Comparison of ENCODE assay signal across 24 cellular contexts in genomic region chr14:67850066-67850830, GRCh38.
"Had no signal": no experiment of that assay in that cellular context is flagged by ENCODE, and none has a peak within 500 bp of the region (broad histone marks: within the 10 kb centered on the region; RNA-seq: fewer than 3 reads in every experiment).

No MANE protein-coding gene starts in this region.

- H3K4me3 Mint-ChIP-seq: mesothelial cell of epicardium; naive B cell; natural killer cell treated with Interleukin-12 subunit alpha and Interleukin-12 subunit beta and Interleukin-15 and Interleukin-18, amount 100 ng/mL, for 72 hours; stimulated activated memory B cell treated with anti-CD40 and anti-IgM and Interleukin-4, amounts not matched to agents 10 μg/mL and 1 μg/mL and 100 μg/mL, for 72 hours; stimulated activated naive CD8-positive, alpha-beta T cell treated with anti-CD3 and anti-CD28 coated beads, Interleukin-15, amount 100 ng/mL, for 72 hours had no signal

- H3K36me3 ChIP-seq: left ventricle myocardium inferior, ovary, right atrium auricular region, right lobe of liver, upper lobe of left lung had no signal

- DNase-seq: hypothalamus; islet precursor cell; left ventricle myocardium inferior; mesendoderm; naive B cell; nucleus accumbens; ovary; right lobe of liver; stimulated activated CD4-positive, alpha-beta T cell treated with anti-CD3 and anti-CD28 coated beads, Interleukin-1b, Interleukin-23, amount 100 ng/mL, for 48 hours; stimulated activated CD4-positive, alpha-beta T cell treated with anti-CD3 and anti-CD28 coated beads, Interleukin-2, amount 100 ng/mL, for 48 hours; stimulated activated CD4-positive, alpha-beta T cell treated with anti-CD3 and anti-CD28 coated beads, Interleukin-4, amount 100 ng/mL, for 4 hours; stimulated activated CD8-positive, alpha-beta memory T cell treated with anti-CD3 and anti-CD28 coated beads, Interleukin-4, amount 100 ng/mL, for 48 hours; stimulated activated naive CD4-positive, alpha-beta T cell treated with Interleukin-2 at 50 U/mL for 16 hours; stimulated activated naive CD8-positive, alpha-beta T cell treated with anti-CD3 and anti-CD28 coated beads, Interleukin-15, amount 100 ng/mL, for 72 hours; substantia nigra; upper lobe of left lung had no signal

- ATAC-seq: natural killer cell treated with Interleukin-12 subunit alpha and Interleukin-12 subunit beta and Interleukin-15 and Interleukin-18, amount 100 ng/mL, for 72 hours; stimulated activated memory B cell treated with anti-CD40 and anti-IgM and Interleukin-4, amounts not matched to agents 10 μg/mL and 1 μg/mL and 100 μg/mL, for 72 hours; stimulated activated naive CD8-positive, alpha-beta T cell treated with anti-CD3 and anti-CD28 coated beads, Interleukin-15, amount 100 ng/mL, for 72 hours had no signal

- H3K27me3 ChIP-seq: ovary, right atrium auricular region, right lobe of liver, tibial nerve, upper lobe of left lung had no signal

- H3K4me3 ChIP-seq: left ventricle myocardium inferior, lung, ovary, right atrium auricular region, right lobe of liver, smooth muscle cell, tibial nerve, upper lobe of left lung had no signal

- H3K4me1 ChIP-seq: left ventricle myocardium inferior, right atrium auricular region, right lobe of liver, tibial nerve, upper lobe of left lung had no signal

- H3K4me2 ChIP-seq: smooth muscle cell had no signal

- H3K27me3 Mint-ChIP-seq: naive B cell; progenitor cell of endocrine pancreas; stimulated activated memory B cell treated with anti-CD40 and anti-IgM and Interleukin-4, amounts not matched to agents 10 μg/mL and 1 μg/mL and 100 μg/mL, for 72 hours; stimulated activated naive CD8-positive, alpha-beta T cell treated with anti-CD3 and anti-CD28 coated beads, Interleukin-15, amount 100 ng/mL, for 72 hours had no signal

- H3K27ac ChIP-seq: left ventricle myocardium inferior, ovary, right atrium auricular region, right lobe of liver, tibial nerve, upper lobe of left lung had no signal

- H3K9me3 ChIP-seq: ovary, right lobe of liver, upper lobe of left lung had no signal

- H3K27ac Mint-ChIP-seq: mesothelial cell of epicardium; progenitor cell of endocrine pancreas; stimulated activated memory B cell treated with anti-CD40 and anti-IgM and Interleukin-4, amounts not matched to agents 10 μg/mL and 1 μg/mL and 100 μg/mL, for 72 hours had no signal
